Comparison of ENCODE assay signal across 1 cellular context in the genomic region with DNA sequence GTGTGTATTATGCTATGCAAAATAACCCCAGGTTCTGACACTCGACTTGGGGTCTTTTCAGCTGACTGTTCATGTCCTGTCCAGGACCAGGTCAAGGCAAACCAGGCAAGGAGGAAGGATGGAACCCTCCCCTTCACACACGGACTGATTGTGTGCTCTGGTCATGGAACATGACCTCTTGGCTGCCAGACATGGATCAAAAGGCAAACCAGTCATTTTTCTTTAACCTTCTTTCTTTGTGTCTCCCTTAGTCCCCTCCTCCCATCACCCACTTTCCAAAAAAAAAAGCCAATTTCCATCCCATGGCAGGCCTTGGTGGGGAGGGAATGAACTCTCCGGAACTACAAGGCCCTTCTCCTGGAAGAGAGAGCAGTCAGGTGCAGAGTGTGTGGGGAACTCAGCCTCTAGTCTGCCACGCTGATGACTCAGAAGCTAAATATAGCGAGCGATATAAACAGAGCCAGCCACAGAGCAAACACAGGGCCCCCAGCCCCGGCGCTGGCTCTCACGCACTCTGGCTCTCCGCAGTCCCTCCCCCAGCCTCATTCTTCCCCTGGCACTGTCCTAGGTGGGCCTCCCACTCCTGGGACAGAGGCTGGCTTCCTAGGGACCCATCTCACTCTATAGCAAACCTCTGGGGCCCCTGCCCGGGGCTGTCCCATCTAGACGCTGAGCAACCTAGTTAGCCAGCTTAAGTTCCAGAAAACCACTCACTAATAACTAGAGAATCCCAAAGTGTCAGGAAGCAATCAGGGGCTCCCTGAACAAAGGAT.
TF ChIP-seq lines count a peak whose summit lies in the region.

No MANE protein-coding gene starts in this region.

TF ChIP-seq in HepG2, 621 proteins besides CTCF, POLR2A, EP300 and RAD21 (continued from another document):
- TF ChIP-seq, protein P1, sequence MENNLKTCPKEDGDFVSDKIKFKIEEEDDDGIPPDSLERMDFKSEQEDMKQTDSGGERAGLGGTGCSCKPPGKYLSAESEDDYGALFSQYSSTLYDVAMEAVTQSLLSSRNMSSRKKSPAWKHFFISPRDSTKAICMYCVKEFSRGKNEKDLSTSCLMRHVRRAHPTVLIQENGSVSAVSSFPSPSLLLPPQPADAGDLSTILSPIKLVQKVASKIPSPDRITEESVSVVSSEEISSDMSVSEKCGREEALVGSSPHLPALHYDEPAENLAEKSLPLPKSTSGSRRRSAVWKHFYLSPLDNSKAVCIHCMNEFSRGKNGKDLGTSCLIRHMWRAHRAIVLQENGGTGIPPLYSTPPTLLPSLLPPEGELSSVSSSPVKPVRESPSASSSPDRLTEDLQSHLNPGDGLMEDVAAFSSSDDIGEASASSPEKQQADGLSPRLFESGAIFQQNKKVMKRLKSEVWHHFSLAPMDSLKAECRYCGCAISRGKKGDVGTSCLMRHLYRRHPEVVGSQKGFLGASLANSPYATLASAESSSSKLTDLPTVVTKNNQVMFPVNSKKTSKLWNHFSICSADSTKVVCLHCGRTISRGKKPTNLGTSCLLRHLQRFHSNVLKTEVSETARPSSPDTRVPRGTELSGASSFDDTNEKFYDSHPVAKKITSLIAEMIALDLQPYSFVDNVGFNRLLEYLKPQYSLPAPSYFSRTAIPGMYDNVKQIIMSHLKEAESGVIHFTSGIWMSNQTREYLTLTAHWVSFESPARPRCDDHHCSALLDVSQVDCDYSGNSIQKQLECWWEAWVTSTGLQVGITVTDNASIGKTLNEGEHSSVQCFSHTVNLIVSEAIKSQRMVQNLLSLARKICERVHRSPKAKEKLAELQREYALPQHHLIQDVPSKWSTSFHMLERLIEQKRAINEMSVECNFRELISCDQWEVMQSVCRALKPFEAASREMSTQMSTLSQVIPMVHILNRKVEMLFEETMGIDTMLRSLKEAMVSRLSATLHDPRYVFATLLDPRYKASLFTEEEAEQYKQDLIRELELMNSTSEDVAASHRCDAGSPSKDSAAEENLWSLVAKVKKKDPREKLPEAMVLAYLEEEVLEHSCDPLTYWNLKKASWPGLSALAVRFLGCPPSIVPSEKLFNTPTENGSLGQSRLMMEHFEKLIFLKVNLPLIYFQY (CRISPR knock-in tag; IDR thresholded peaks at IDR 0.05; ENCODE audit: borderline replicate concordance) = peak; percentile 67; the same call in 1 of the 2 replicates
- no peak for TF ChIP-seq MZF1 (CRISPR knock-in tag; IDR thresholded peaks at IDR 0.05; ENCODE audit: borderline replicate concordance)
- TF ChIP-seq NFKBIZ (CRISPR knock-in tag; IDR thresholded peaks at IDR 0.05) = 0 out of 2 replicates have a peak, but pooled peaks have one; percentile 53
- 0 out of 2 replicates have a peak, but pooled peaks have one; percentile 45 for TF ChIP-seq YEATS4 (CRISPR knock-in tag; IDR thresholded peaks at IDR 0.05; ENCODE audit: borderline replicate concordance)
- TF ChIP-seq, protein P2, sequence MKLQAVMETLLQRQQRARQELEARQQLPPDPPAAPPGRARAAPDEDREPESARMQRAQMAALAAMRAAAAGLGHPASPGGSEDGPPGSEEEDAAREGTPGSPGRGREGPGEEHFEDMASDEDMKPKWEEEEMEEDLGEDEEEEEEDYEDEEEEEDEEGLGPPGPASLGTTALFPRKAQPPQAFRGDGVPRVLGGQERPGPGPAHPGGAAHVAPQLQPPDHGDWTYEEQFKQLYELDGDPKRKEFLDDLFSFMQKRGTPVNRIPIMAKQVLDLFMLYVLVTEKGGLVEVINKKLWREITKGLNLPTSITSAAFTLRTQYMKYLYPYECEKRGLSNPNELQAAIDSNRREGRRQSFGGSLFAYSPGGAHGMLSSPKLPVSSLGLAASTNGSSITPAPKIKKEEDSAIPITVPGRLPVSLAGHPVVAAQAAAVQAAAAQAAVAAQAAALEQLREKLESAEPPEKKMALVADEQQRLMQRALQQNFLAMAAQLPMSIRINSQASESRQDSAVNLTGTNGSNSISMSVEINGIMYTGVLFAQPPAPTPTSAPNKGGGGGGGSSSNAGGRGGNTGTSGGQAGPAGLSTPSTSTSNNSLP (IDR thresholded peaks at IDR 0.05; ENCODE audit: low read depth, low read length) = peak; percentile 66; the same call in 1 of the 2 replicates
- TF ChIP-seq ZKSCAN8 (CRISPR knock-in tag; IDR thresholded peaks at IDR 0.05; ENCODE audit: borderline replicate concordance) = peak; percentile 62; the same call in 1 of the 2 replicates
- TF ChIP-seq, protein P3, sequence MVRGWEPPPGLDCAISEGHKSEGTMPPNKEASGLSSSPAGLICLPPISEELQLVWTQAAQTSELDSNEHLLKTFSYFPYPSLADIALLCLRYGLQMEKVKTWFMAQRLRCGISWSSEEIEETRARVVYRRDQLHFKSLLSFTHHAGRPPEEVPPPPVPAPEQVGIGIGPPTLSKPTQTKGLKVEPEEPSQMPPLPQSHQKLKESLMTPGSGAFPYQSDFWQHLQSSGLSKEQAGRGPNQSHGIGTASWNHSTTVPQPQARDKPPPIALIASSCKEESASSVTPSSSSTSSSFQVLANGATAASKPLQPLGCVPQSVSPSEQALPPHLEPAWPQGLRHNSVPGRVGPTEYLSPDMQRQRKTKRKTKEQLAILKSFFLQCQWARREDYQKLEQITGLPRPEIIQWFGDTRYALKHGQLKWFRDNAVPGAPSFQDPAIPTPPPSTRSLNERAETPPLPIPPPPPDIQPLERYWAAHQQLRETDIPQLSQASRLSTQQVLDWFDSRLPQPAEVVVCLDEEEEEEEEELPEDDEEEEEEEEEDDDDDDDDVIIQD (CRISPR knock-in tag; IDR thresholded peaks at IDR 0.05; ENCODE audit: low read depth) = peak; percentile 74
- peak; percentile 77; the same call in 1 of the 2 replicates for TF ChIP-seq TBX3 (IDR thresholded peaks at IDR 0.05; ENCODE audit: borderline replicate concordance)
- TF ChIP-seq ZNF33B (CRISPR knock-in tag; IDR thresholded peaks at IDR 0.05) = no peak
- TF ChIP-seq HHEX (CRISPR knock-in tag; IDR thresholded peaks at IDR 0.05) = 0 out of 2 replicates have a peak, but pooled peaks have one; percentile 29
- TF ChIP-seq ZNF20 (CRISPR knock-in tag; IDR thresholded peaks at IDR 0.05) = no peak
- peak; percentile 71; the same call in 1 of the 2 replicates for TF ChIP-seq MEIS2 (CRISPR knock-in tag; IDR thresholded peaks at IDR 0.05)
- peak; percentile 93 for TF ChIP-seq MED1 (CRISPR knock-in tag; IDR thresholded peaks at IDR 0.05)
- TF ChIP-seq ARNT2 (CRISPR knock-in tag; IDR thresholded peaks at IDR 0.05; ENCODE audit: low read depth) = no peak
- TF ChIP-seq, protein P4, sequence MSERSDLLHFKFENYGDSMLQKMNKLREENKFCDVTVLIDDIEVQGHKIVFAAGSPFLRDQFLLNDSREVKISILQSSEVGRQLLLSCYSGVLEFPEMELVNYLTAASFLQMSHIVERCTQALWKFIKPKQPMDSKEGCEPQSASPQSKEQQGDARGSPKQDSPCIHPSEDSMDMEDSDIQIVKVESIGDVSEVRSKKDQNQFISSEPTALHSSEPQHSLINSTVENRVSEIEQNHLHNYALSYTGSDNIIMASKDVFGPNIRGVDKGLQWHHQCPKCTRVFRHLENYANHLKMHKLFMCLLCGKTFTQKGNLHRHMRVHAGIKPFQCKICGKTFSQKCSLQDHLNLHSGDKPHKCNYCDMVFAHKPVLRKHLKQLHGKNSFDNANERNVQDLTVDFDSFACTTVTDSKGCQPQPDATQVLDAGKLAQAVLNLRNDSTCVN (CRISPR knock-in tag; IDR thresholded peaks at IDR 0.05; ENCODE audit: borderline replicate concordance) = 0 out of 2 replicates have a peak, but pooled peaks have one; percentile 48
